ENCODE assay signal across 1 cellular context in the genomic region with DNA sequence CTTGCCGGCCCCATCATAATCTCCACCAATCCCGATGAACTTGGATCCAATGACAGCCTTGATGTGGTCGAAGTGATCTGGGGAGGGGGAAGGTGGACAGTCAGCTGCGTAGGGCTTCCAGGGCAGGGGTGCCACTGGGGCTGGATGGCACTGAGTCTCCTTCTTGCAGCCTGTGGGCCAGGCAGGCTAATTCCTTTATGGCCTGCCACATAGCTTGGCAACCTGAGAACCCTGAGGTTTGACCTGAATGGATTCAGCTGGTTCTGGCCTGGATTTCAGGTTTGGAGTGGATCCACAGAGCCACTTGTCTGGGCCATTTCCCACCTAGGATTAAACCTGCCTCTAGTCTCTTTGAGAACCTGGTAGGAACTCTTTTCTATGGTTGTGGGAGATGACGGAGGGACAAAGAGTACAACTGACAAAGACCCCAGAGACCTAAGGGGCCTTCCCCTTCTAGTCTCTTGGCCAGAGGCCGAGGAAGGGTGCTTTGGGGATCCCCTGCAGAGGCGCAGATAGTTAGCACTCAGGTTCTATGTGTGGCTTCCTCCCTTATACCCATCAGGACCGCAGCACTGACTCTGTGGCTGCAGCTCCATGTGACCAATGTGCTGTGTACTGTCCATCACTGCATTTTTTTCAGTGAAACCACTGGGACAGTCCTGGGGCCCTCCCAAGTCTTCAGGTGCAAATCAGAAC.
TF ChIP-seq lines count a peak whose summit lies in the region.

No MANE protein-coding gene starts in this region.

TF ChIP-seq in GM12891, 5 proteins besides CTCF, POLR2A, EP300 and RAD21:
- TF ChIP-seq PAX5 (IDR thresholded peaks at IDR 0.05; ENCODE audit: insufficient read depth, low read length, severe bottlenecking) (no peak), SPI1 (IDR thresholded peaks at IDR 0.05; ENCODE audit: low read depth, low read length) (peak; percentile 30; the same call in 1 of the 2 replicates), POLR2AphosphoS5 (IDR thresholded peaks at IDR 0.05; ENCODE audit: low read depth, low read length) (no peak)
